ENCODE assay signal across 12 cellular contexts in the genomic region with DNA sequence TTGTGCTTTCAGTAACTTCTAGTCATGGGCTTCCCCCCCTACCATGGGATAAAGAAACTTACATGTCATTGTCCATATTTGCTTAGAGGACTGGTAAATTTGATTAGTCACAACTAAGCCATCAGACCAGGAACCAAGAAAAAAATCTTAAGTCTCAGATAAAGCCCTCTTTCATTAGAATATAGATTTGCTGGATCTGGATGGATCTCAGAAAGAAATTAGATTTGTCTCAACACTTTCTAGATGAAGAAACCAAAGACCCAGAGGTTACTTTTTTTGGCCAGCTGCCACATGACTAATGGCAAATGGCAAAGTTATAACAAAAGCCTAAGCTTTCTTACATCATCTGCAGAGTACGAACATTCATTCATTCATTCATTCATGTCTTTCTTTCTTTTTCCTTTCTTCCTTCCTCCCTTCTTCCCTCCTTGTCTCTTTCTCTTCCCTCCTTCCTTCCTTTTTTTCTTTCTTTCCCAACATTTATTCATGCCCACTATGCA.
DNase-seq lines count a peak whose midpoint lies in the region; ATAC-seq and TF ChIP-seq lines count a peak whose summit lies in the region.
"Had no signal": no experiment of that assay in that cellular context is flagged by ENCODE, and none has a peak within 500 bp of the region (broad histone marks: within the 10 kb centered on the region; RNA-seq: fewer than 3 reads in every experiment).

No MANE protein-coding gene starts in this region.

- no peaks in the 10 kb centered on the region for H3K9me3 Mint-ChIP-seq in effector memory CD8-positive, alpha-beta T cell
- no peaks in the 10 kb centered on the region for H3K9me3 Mint-ChIP-seq in CD4-positive, alpha-beta T cell

- no peak overlapping the region for H3K27ac Mint-ChIP-seq in effector memory CD8-positive, alpha-beta T cell
- H3K27ac Mint-ChIP-seq in CD4-positive, alpha-beta T cell, result no peak overlapping the region

- no peak for ATAC-seq in omental fat pad (ENCODE audit: low FRiP score)
- no peak for ATAC-seq in effector memory CD8-positive, alpha-beta T cell (replicated peaks)
- no peak for ATAC-seq in CD4-positive, alpha-beta T cell (ENCODE audit: poor library complexity)

- H3K4me1 Mint-ChIP-seq in effector memory CD8-positive, alpha-beta T cell (ENCODE audit: low read depth in 2 of 2), result no peaks in the 10 kb centered on the region
- H3K4me1 Mint-ChIP-seq in CD4-positive, alpha-beta T cell (ENCODE audit: low read depth), result no peaks in the 10 kb centered on the region

- intact Hi-C loops in CD4-positive, alpha-beta T cell (cut with DNase I, micrococcal nuclease), result no loop called here
- intact Hi-C loops in thyroid gland (cut with DNase I), result no loop called here

- POLR2A ChIA-PET in CD4-positive, alpha-beta T cell (lab: Charles Lee), result no interaction called here

- CTCF ChIA-PET in CD4-positive, alpha-beta T cell (lab: Charles Lee), result no interaction called here

- TF ChIP-seq POLR2A in thyroid gland (IDR thresholded peaks at IDR 0.05), result no peak

- H3K36me3 ChIP-seq in thyroid gland, result no peaks in the 10 kb centered on the region
- H3K36me3 ChIP-seq: cardiac muscle cell, spleen had no signal

- H3K4me1 ChIP-seq in thyroid gland, result no peaks in the 10 kb centered on the region
- H3K4me1 ChIP-seq: spleen had no signal

- peak; percentile 66 for DNase-seq in COLO829 (ENCODE audit: low spot score)
- peak; percentile 97 for DNase-seq in NCI-H1694 treated with DMSO at 0.1 percent for 48 hours (lab: John Stamatoyannopoulos, UW)
- peak; percentile 78 for DNase-seq in astrocyte of the hippocampus (ENCODE audit: low read depth, low spot score)
- peak; percentile 14 for DNase-seq in glomerular endothelial cell (ENCODE audit: extremely low read depth, low read depth, low spot score)
- DNase-seq in omental fat pad (ENCODE audit: low spot score), result no peak
- DNase-seq in effector memory CD8-positive, alpha-beta T cell, result no peak
- DNase-seq in CD4-positive, alpha-beta T cell, result no peak
- DNase-seq in thyroid gland, result no peak
- DNase-seq: NCI-H774, spleen, T-helper 2 cell had no signal

- H3K4me3 ChIP-seq in thyroid gland (replicated peaks in 1 of 3), result no peak overlapping the region
- H3K4me3 ChIP-seq: cardiac muscle cell, spleen had no signal

- 64 to 74% methylated on average over 1 of the region's 1 CpG for WGBS in thyroid gland, 2 donors

- H3K27me3 Mint-ChIP-seq in effector memory CD8-positive, alpha-beta T cell, result peaks cover 33 to 36% of the 10 kb centered on the region in 2 donors
- H3K27me3 Mint-ChIP-seq in CD4-positive, alpha-beta T cell, result peaks cover 22% of the 10 kb centered on the region

- no peak overlapping the region for H3K27ac ChIP-seq in CD4-positive, alpha-beta T cell (ENCODE audit: low read depth, low read length)
- H3K27ac ChIP-seq in thyroid gland, result no peak overlapping the region
- H3K27ac ChIP-seq: cardiac muscle cell, spleen had no signal

- no peaks in the 10 kb centered on the region for H3K36me3 Mint-ChIP-seq in effector memory CD8-positive, alpha-beta T cell (ENCODE audit: insufficient read depth)
- no peaks in the 10 kb centered on the region for H3K36me3 Mint-ChIP-seq in CD4-positive, alpha-beta T cell (ENCODE audit: low read depth)

- no peak overlapping the region for H3K4me3 Mint-ChIP-seq in effector memory CD8-positive, alpha-beta T cell
- H3K4me3 Mint-ChIP-seq in CD4-positive, alpha-beta T cell, result no peak overlapping the region

- H3K27me3 ChIP-seq in CD4-positive, alpha-beta T cell (ENCODE audit: control insufficient read depth, insufficient read depth, low read length), result no peaks in the 10 kb centered on the region
- no peaks in the 10 kb centered on the region for H3K27me3 ChIP-seq in thyroid gland
- H3K27me3 ChIP-seq: cardiac muscle cell had no signal

- TF ChIP-seq CTCF in omental fat pad (IDR thresholded peaks at IDR 0.05) (no peak), thyroid gland (IDR thresholded peaks at IDR 0.05) (no peak)
- TF ChIP-seq CTCF in CD4-positive, alpha-beta T cell (IDR thresholded peaks at IDR 0.05), result no peak

- H3K9me3 ChIP-seq in CD4-positive, alpha-beta T cell (ENCODE audit: control insufficient read depth, low read length), result no peaks in the 10 kb centered on the region
- no peaks in the 10 kb centered on the region for H3K9me3 ChIP-seq in thyroid gland
- H3K9me3 ChIP-seq: spleen had no signal

Comparison
In these comparisons a context has a peak if more than half of its experiments do, and no peak if none do; other contexts are left out.
1. DNase-seq: peak in COLO829 (single experiment), NCI-H1694 treated with DMSO at 0.1 percent for 48 hours (single experiment), astrocyte of the hippocampus (single experiment) and glomerular endothelial cell (single experiment); none in omental fat pad (single experiment), effector memory CD8-positive, alpha-beta T cell (0 of 3), CD4-positive, alpha-beta T cell (0 of 10) and thyroid gland (0 of 2).